ENCODE assay signal across 19 cellular contexts in the genomic region with DNA sequence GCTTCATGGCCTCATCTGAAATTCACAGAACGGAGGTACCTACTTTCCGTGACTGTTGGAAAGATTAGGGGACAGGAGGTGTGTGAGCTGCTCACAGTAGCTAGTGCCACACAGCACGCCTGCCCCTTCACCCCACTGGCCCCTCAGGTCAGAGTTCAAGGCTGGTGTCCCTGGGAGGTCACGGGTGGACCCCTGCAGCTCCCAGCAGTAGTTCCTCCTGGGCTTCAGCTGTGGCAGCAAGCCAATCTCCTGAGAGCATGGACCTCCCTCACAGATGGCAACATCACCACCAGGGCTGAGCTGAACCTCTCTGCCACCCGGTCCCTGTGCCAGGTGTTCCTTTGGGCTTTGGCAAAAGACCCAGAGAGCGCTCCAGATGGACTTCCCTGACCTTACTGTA. TPM values are rescaled to one million over a fixed set of nuclear protein-coding genes. Genes with fewer than 3 reads are reported as not detected.
DNase-seq lines count a peak whose midpoint lies in the region; ATAC-seq, FAIRE-seq and TF ChIP-seq lines count a peak whose summit lies in the region.
"Had no signal": no experiment of that assay in that cellular context is flagged by ENCODE, and none has a peak within 500 bp of the region (broad histone marks: within the 10 kb centered on the region; RNA-seq: fewer than 3 reads in every experiment).

No MANE protein-coding gene starts in this region.

- TF ChIP-seq CTCF in LNCaP clone FGC (IDR thresholded peaks at IDR 0.05; ENCODE audit: control insufficient read depth, extremely low read depth, insufficient read depth) = no peak
- TF ChIP-seq CTCF in GM12878 (IDR thresholded peaks at IDR 0.05 in 2 of 3, conservative IDR thresholded peaks at IDR 0.05 in 1 of 3; ENCODE audit: control insufficient read depth in 2 of 3, extremely low read depth in 1 of 3, insufficient read depth in 1 of 3, low read depth in 3 of 3, low read length in 3 of 3) = no peak
- no peak for TF ChIP-seq CTCF in WERI-Rb-1 (IDR thresholded peaks at IDR 0.05; ENCODE audit: low read depth, low read length)

- H3K4me1 Mint-ChIP-seq in activated naive CD4-positive, alpha-beta T cell treated with anti-CD3 and anti-CD28 coated beads, Interleukin-2, amount 50 U/mL, for 24 hours = peaks cover 24% of the 10 kb centered on the region

- no peaks in the 10 kb centered on the region for H3K36me3 Mint-ChIP-seq in activated naive CD4-positive, alpha-beta T cell treated with anti-CD3 and anti-CD28 coated beads, Interleukin-2, amount 50 U/mL, for 24 hours
- H3K36me3 Mint-ChIP-seq: type B pancreatic cell had no signal

- no peak for TF ChIP-seq POLR2A in GM12878 (IDR thresholded peaks at IDR 0.05; ENCODE audit: low read depth, low read length)

- intact Hi-C loops in GM12878 (cut with micrococcal nuclease; ENCODE audit: unreplicated experiment) = no loop called here

- TF ChIP-seq RAD21 in GM12878 (IDR thresholded peaks at IDR 0.05; ENCODE audit: insufficient read depth, low read depth, low read length) = no peak

- FAIRE-seq in GM12878 (lab: Jason Lieb, UNC) = no peak
- FAIRE-seq: H54 had no signal

- H3K27ac ChIP-seq in GM12878 (ENCODE audit: control insufficient read depth, insufficient read depth) (no peak overlapping the region), rectal smooth muscle tissue (ENCODE audit: low read depth, low read length) (no peak overlapping the region), WERI-Rb-1 (no peak overlapping the region)

- peaks cover 45% of the 10 kb centered on the region for H3K79me2 ChIP-seq in GM12878 (ENCODE audit: control insufficient read depth, insufficient read depth, low read length)

- H3K4me3 ChIP-seq in LNCaP clone FGC (ENCODE audit: low read depth, low read length) = peak overlapping the region; percentile 82
- H3K4me3 ChIP-seq in GM12878 = peak overlapping the region; percentile 75
- H3K4me3 ChIP-seq in rectal smooth muscle tissue (ENCODE audit: low read length) = no peak overlapping the region
- no peak overlapping the region for H3K4me3 ChIP-seq in WERI-Rb-1 (ENCODE audit: low read depth, low read length)

- H3K27ac Mint-ChIP-seq in activated naive CD4-positive, alpha-beta T cell treated with anti-CD3 and anti-CD28 coated beads, Interleukin-2, amount 50 U/mL, for 24 hours = no peak overlapping the region
- H3K27ac Mint-ChIP-seq: endodermal cell had no signal

- peaks cover 4% of the 10 kb centered on the region; the same call in 1 of the 2 replicates for H3K4me1 ChIP-seq in GM12878 (ENCODE audit: control insufficient read depth, insufficient read depth, low read length)
- H3K4me1 ChIP-seq in rectal smooth muscle tissue (ENCODE audit: control insufficient read depth, insufficient read depth, low read length) = peaks cover 13% of the 10 kb centered on the region

- no peaks in the 10 kb centered on the region; the same call in 2 of the 3 replicates for H3K9me3 ChIP-seq in GM12878 (replicated peaks; ENCODE audit: control insufficient read depth, insufficient read depth, low read length)
- no peaks in the 10 kb centered on the region for H3K9me3 ChIP-seq in WERI-Rb-1 (ENCODE audit: severe bottlenecking)

- no peaks in the 10 kb centered on the region; the same call in 1 of the 2 replicates for H4K20me1 ChIP-seq in GM12878 (ENCODE audit: control insufficient read depth, insufficient read depth)

- H3K9me3 Mint-ChIP-seq in activated naive CD4-positive, alpha-beta T cell treated with anti-CD3 and anti-CD28 coated beads, Interleukin-2, amount 50 U/mL, for 24 hours = no peaks in the 10 kb centered on the region
- H3K9me3 Mint-ChIP-seq: type B pancreatic cell had no signal

- in situ Hi-C loops in GM12878 (cut with MboI) = no loop called here

- no peaks in the 10 kb centered on the region for H3K27me3 ChIP-seq in GM12878 (replicated peaks in 1 of 2; ENCODE audit: control insufficient read depth in 2 of 2, insufficient read depth in 2 of 2, low read length in 1 of 2)
- peaks cover 6% of the 10 kb centered on the region for H3K27me3 ChIP-seq in rectal smooth muscle tissue (ENCODE audit: control insufficient read depth, insufficient read depth, low read length)
- peaks cover 8% of the 10 kb centered on the region for H3K27me3 ChIP-seq in WERI-Rb-1 (ENCODE audit: insufficient read depth, low read depth, severe bottlenecking)
- H3K27me3 ChIP-seq: cardiac muscle cell had no signal

- BruUV-seq in GM12878 (replicated peaks; lab: Mats Ljungman, UMichigan) = no TSS peak

- TF ChIP-seq EP300 in GM12878 (IDR thresholded peaks at IDR 0.05; ENCODE audit: borderline replicate concordance in 1 of 2, control insufficient read depth in 1 of 2, low read depth in 2 of 2, low read length in 2 of 2) = no peak

- H2AFZ ChIP-seq in GM12878 (ENCODE audit: control insufficient read depth, low read depth, low read length) = no peak overlapping the region

- peak overlapping the region; percentile 36 for H3K4me2 ChIP-seq in GM12878 (ENCODE audit: control insufficient read depth, insufficient read depth)

- 61% methylated on average over 6 of the region's 6 CpGs for whole genome bisulfite sequencing in GM12878 (ENCODE audit: insufficient coverage, insufficient replicate concordance, low lambda C conversion rate, missing lambda C conversion rate)

- POLR2A ChIA-PET in GM12878 (lab: Charles Lee) = no interaction called here

- H3K9ac ChIP-seq in GM12878 (ENCODE audit: control insufficient read depth, insufficient read depth, low read length) (peak overlapping the region; percentile 89; the same call in 1 of the 2 replicates), rectal smooth muscle tissue (ENCODE audit: low read length) (peak overlapping the region; percentile 35)

- H3K27me3 Mint-ChIP-seq in activated naive CD4-positive, alpha-beta T cell treated with anti-CD3 and anti-CD28 coated beads, Interleukin-2, amount 50 U/mL, for 24 hours = no peaks in the 10 kb centered on the region
- H3K27me3 Mint-ChIP-seq: type B pancreatic cell had no signal

- CTCF ChIA-PET in GM12878 (lab: Yijun Ruan, JAX) = no interaction called here

- H3K36me3 ChIP-seq in GM12878 (ENCODE audit: control insufficient read depth in 2 of 2, insufficient read depth in 2 of 2, low read length in 1 of 2) (peaks cover 0 to 3% of the 10 kb centered on the region in 2 experiments; a peak in 3 of 4 replicates), rectal smooth muscle tissue (ENCODE audit: control insufficient read depth, insufficient read depth, low read length) (no peaks in the 10 kb centered on the region), WERI-Rb-1 (peaks cover 59% of the 10 kb centered on the region)
- H3K36me3 ChIP-seq: cardiac muscle cell had no signal

- ATAC-seq in GM12878 = no peak
- no peak for ATAC-seq in HG02623 (IDR thresholded peaks at IDR 0.05; ENCODE audit: unreplicated experiment)

- H3K4me3 Mint-ChIP-seq in activated naive CD4-positive, alpha-beta T cell treated with anti-CD3 and anti-CD28 coated beads, Interleukin-2, amount 50 U/mL, for 24 hours = peak overlapping the region; percentile 96

- RAD21 ChIA-PET in GM12878 (lab: Charles Lee; ENCODE audit: unreplicated experiment) = no interaction called here

- SMC1A ChIA-PET in GM12878 (lab: Charles Lee; ENCODE audit: uncharacterized antibody, unreplicated experiment) = interaction anchor here (1.5 kb wide), 1 partner anchor 155 kb away, joined by 3 read pairs; no protein-coding TSS in a partner anchor

- DNase-seq in activated naive CD4-positive, alpha-beta T cell treated with Interleukin-2 at 50 U/mL for 16 hours = no peak
- DNase-seq in LNCaP clone FGC (ENCODE audit: low read depth) (no peak), GM12878 (ENCODE audit: low read depth, low spot score) (no peak), WERI-Rb-1 (no peak)
- no peak for DNase-seq in effector CD4-positive, alpha-beta T cell
- DNase-seq: activated CD8-positive, alpha-beta memory T cell treated with anti-CD3 and anti-CD28 coated beads for 24 hours; DMS53; endodermal cell; foreskin fibroblast; mammary epithelial cell; NCI-H1105; nucleus accumbens; SIG-M5 had no signal

RNA-seq across cellular contexts. Expression of a gene that starts 1.8 kb away (rescaled TPM):
- 32.7 and 39.1 TPM in 2 replicates for total RNA-seq in GM12878 (2013; cell fraction: nucleolus; rRNA removed)
- total RNA-seq in GM12878 (2014; rRNA removed) (69.3 and 78.5 TPM in 2 replicates), GM12878 (2014; rRNA removed; fragmentation: Illumina TruSeq; extraction: Trizol) (38.6 and 41.5 TPM in 2 replicates), GM12878 (2021) (61.3 and 69.0 TPM in 2 replicates)
- 33.4 TPM for polyA plus RNA-seq in GM12878 (2011; ENCODE audit: low read depth)
- polyA plus RNA-seq in GM12878 (2011; rRNA removed) (22.6 and 49.1 TPM in 2 replicates), GM12878 (2014; fragmentation: Illumina TruSeq; extraction: Trizol) (32.7 and 64.2 TPM in 2 replicates), GM12878 (2014; fragmentation: Nextera tagmentation; extraction: Ambion mirVana) (10 to 100 TPM; 26.3 to 34.4 TPM), GM12878 (2014; rRNA removed) (77.9 and 81.4 TPM in 2 replicates), GM12878 (2016; fragmentation: Nextera tagmentation; extraction: Ambion mirVana) (100 to 1,000 TPM in 1 of 2 experiments, 10 to 100 TPM in 1; 96.5 to 102 TPM)
- 78.3 and 106 TPM in 2 replicates for polyA plus RNA-seq in GM12878 (2011; cell fraction: cytosol; rRNA removed)
- polyA plus RNA-seq in GM12878 (2011; cell fraction: nucleus; rRNA removed) = 169 and 193 TPM in 2 replicates
- polyA plus RNA-seq in GM12878 (2012) = 71.2 and 75.4 TPM in 2 replicates
- polyA minus RNA-seq in GM12878 (2011; rRNA and poly(A)+ RNA removed) = 94.4 and 103 TPM in 2 replicates
- polyA minus RNA-seq in GM12878 (2011; cell fraction: cytosol; rRNA and poly(A)+ RNA removed) = 29.4 and 29.5 TPM in 2 replicates
- polyA minus RNA-seq in GM12878 (2011; cell fraction: nucleus; rRNA and poly(A)+ RNA removed) = 29.4 and 50.1 TPM in 2 replicates

RNA-seq across cellular contexts. Expression of a gene that starts 2.1 kb away (rescaled TPM):
- 49.2 and 60.4 TPM in 2 replicates for total RNA-seq in GM12878 (2013; cell fraction: nucleolus; rRNA removed)
- total RNA-seq in GM12878 (2014; rRNA removed) (252 and 305 TPM in 2 replicates), GM12878 (2014; rRNA removed; fragmentation: Illumina TruSeq; extraction: Trizol) (160 and 189 TPM in 2 replicates), GM12878 (2021) (244 and 247 TPM in 2 replicates)
- 149 TPM for polyA plus RNA-seq in GM12878 (2011; ENCODE audit: low read depth)
- polyA plus RNA-seq in GM12878 (2011; rRNA removed) (94.1 and 176 TPM in 2 replicates), GM12878 (2014; fragmentation: Illumina TruSeq; extraction: Trizol) (61.3 and 151 TPM in 2 replicates), GM12878 (2014; fragmentation: Nextera tagmentation; extraction: Ambion mirVana) (100 to 1,000 TPM; 351 to 521 TPM), GM12878 (2014; rRNA removed) (312 and 326 TPM in 2 replicates), GM12878 (2016; fragmentation: Nextera tagmentation; extraction: Ambion mirVana) (100 to 1,000 TPM; 315 to 317 TPM)
- polyA plus RNA-seq in GM12878 (2011; cell fraction: cytosol; rRNA removed) = 311 and 433 TPM in 2 replicates
- 180 and 197 TPM in 2 replicates for polyA plus RNA-seq in GM12878 (2011; cell fraction: nucleus; rRNA removed)
- 354 and 408 TPM in 2 replicates for polyA plus RNA-seq in GM12878 (2012)
- 114 and 212 TPM in 2 replicates for polyA minus RNA-seq in GM12878 (2011; rRNA and poly(A)+ RNA removed)
- polyA minus RNA-seq in GM12878 (2011; cell fraction: cytosol; rRNA and poly(A)+ RNA removed) = 116 and 131 TPM in 2 replicates
- polyA minus RNA-seq in GM12878 (2011; cell fraction: nucleus; rRNA and poly(A)+ RNA removed) = 37.2 and 55.6 TPM in 2 replicates

RNA-seq across cellular contexts. Expression of a gene that starts 11.5 kb away (rescaled TPM):
- not detected in 2 replicates for total RNA-seq in GM12878 (2013; cell fraction: nucleolus; rRNA removed)
- total RNA-seq in GM12878 (2014; rRNA removed) (not detected in 2 replicates), GM12878 (2014; rRNA removed; fragmentation: Illumina TruSeq; extraction: Trizol) (not detected in 2 replicates), GM12878 (2021) (not detected in 2 replicates)
- 0.13 TPM for polyA plus RNA-seq in GM12878 (2011; ENCODE audit: low read depth)
- polyA plus RNA-seq in GM12878 (2011; rRNA removed) (not detected in 2 replicates), GM12878 (2014; fragmentation: Illumina TruSeq; extraction: Trizol) (not detected in 2 replicates), GM12878 (2014; fragmentation: Nextera tagmentation; extraction: Ambion mirVana) (under 1 TPM in 1 of 2 experiments, not detected in 1; 0.05 TPM), GM12878 (2014; rRNA removed) (not detected in 2 replicates), GM12878 (2016; fragmentation: Nextera tagmentation; extraction: Ambion mirVana) (under 1 TPM in 1 of 2 experiments, not detected in 1; 0.19 TPM)
- not detected in 2 replicates for polyA plus RNA-seq in GM12878 (2011; cell fraction: cytosol; rRNA removed)
- 0.07 and 0.21 TPM in 2 replicates for polyA plus RNA-seq in GM12878 (2011; cell fraction: nucleus; rRNA removed)
- polyA plus RNA-seq in GM12878 (2012) = 0.14 and 0.22 TPM in 2 replicates
- polyA minus RNA-seq in GM12878 (2011; rRNA and poly(A)+ RNA removed) = not detected in 2 replicates
- not detected in 2 replicates for polyA minus RNA-seq in GM12878 (2011; cell fraction: cytosol; rRNA and poly(A)+ RNA removed)
- polyA minus RNA-seq in GM12878 (2011; cell fraction: nucleus; rRNA and poly(A)+ RNA removed) = not detected in 2 replicates
- total RNA-seq: cardiac muscle cell, endodermal cell had no signal

RNA-seq across cellular contexts. Expression of a gene that starts 28.3 kb away (rescaled TPM):
- 0.31 TPM in 1 of 2 replicates, not detected in the other for total RNA-seq in GM12878 (2013; cell fraction: nucleolus; rRNA removed)
- total RNA-seq in GM12878 (2014; rRNA removed) (not detected in 2 replicates), GM12878 (2014; rRNA removed; fragmentation: Illumina TruSeq; extraction: Trizol) (not detected in 2 replicates), GM12878 (2021) (0.21 and 0.53 TPM in 2 replicates)
- polyA plus RNA-seq in GM12878 (2011; ENCODE audit: low read depth) = 0.31 TPM
- polyA plus RNA-seq in GM12878 (2011; rRNA removed) (0.14 and 0.20 TPM in 2 replicates), GM12878 (2014; fragmentation: Illumina TruSeq; extraction: Trizol) (0.18 TPM in 1 of 2 replicates, not detected in the other), GM12878 (2014; fragmentation: Nextera tagmentation; extraction: Ambion mirVana) (not detected), GM12878 (2014; rRNA removed) (0.62 and 0.68 TPM in 2 replicates), GM12878 (2016; fragmentation: Nextera tagmentation; extraction: Ambion mirVana) (under 1 TPM; 0.06 to 0.43 TPM)
- 0.09 and 0.38 TPM in 2 replicates for polyA plus RNA-seq in GM12878 (2011; cell fraction: cytosol; rRNA removed)
- polyA plus RNA-seq in GM12878 (2011; cell fraction: nucleus; rRNA removed) = 3.5 and 3.7 TPM in 2 replicates
- polyA plus RNA-seq in GM12878 (2012) = 0.19 and 0.79 TPM in 2 replicates
- polyA minus RNA-seq in GM12878 (2011; rRNA and poly(A)+ RNA removed) = 0.82 TPM in 1 of 2 replicates, not detected in the other
- 0.94 TPM in 1 of 2 replicates, not detected in the other for polyA minus RNA-seq in GM12878 (2011; cell fraction: cytosol; rRNA and poly(A)+ RNA removed)
- polyA minus RNA-seq in GM12878 (2011; cell fraction: nucleus; rRNA and poly(A)+ RNA removed) = 0.36 and 0.48 TPM in 2 replicates

RNA-seq across cellular contexts. Expression of a gene that starts 38.0 kb away (rescaled TPM):
- not detected in 2 replicates for total RNA-seq in GM12878 (2013; cell fraction: nucleolus; rRNA removed)
- total RNA-seq in GM12878 (2014; rRNA removed) = not detected in 2 replicates
- total RNA-seq in GM12878 (2014; rRNA removed; fragmentation: Illumina TruSeq; extraction: Trizol) = not detected in 2 replicates
- 0.15 TPM in 1 of 2 replicates, not detected in the other for total RNA-seq in GM12878 (2021)
- polyA plus RNA-seq in GM12878 (2011; ENCODE audit: low read depth) = not detected
- not detected in 2 replicates for polyA plus RNA-seq in GM12878 (2011; rRNA removed)
- polyA plus RNA-seq in GM12878 (2011; cell fraction: cytosol; rRNA removed) = 0.01 and 0.12 TPM in 2 replicates
- 0.16 TPM in 2 replicates for polyA plus RNA-seq in GM12878 (2011; cell fraction: nucleus; rRNA removed)
- polyA plus RNA-seq in GM12878 (2012) = 0.03 TPM in 1 of 2 replicates, not detected in the other
- 0.01 TPM in 1 of 2 replicates, not detected in the other for polyA plus RNA-seq in GM12878 (2014; fragmentation: Illumina TruSeq; extraction: Trizol)
- not detected for polyA plus RNA-seq in GM12878 (2014; fragmentation: Nextera tagmentation; extraction: Ambion mirVana)
- 0.05 TPM in 1 of 2 replicates, not detected in the other for polyA plus RNA-seq in GM12878 (2014; rRNA removed)
- polyA plus RNA-seq in GM12878 (2016; fragmentation: Nextera tagmentation; extraction: Ambion mirVana) = under 1 TPM in 1 of 2 experiments, not detected in 1; 0.04 TPM
- not detected in 2 replicates for polyA minus RNA-seq in GM12878 (2011; rRNA and poly(A)+ RNA removed)
- not detected in 2 replicates for polyA minus RNA-seq in GM12878 (2011; cell fraction: cytosol; rRNA and poly(A)+ RNA removed)
- not detected in 2 replicates for polyA minus RNA-seq in GM12878 (2011; cell fraction: nucleus; rRNA and poly(A)+ RNA removed)

Comparison
In these comparisons a context has a peak if more than half of its experiments do, and no peak if none do; other contexts are left out.
1. H3K4me3 ChIP-seq: peak in LNCaP clone FGC (single experiment) and GM12878 (single experiment); none in rectal smooth muscle tissue (single experiment) and WERI-Rb-1 (single experiment).